14 cellular contexts compared by ENCODE assay signal in genomic region chr22:49228431-49229037, GRCh38.
"Had no signal": no experiment of that assay in that cellular context is flagged by ENCODE, and none has a peak within 500 bp of the region (broad histone marks: within the 10 kb centered on the region; RNA-seq: fewer than 3 reads in every experiment).

No MANE protein-coding gene starts in this region.

- H3K9me3 Mint-ChIP-seq: activated CD8-positive, alpha-beta T cell treated with anti-CD3 and anti-CD28 coated beads for 36 hours; activated naive CD4-positive, alpha-beta T cell treated with anti-CD3 and anti-CD28 coated beads for 36 hours; activated T-cell treated with anti-CD3 and anti-CD28 coated beads, Interleukin-2, amount 50 U/mL, for 4 hours; stimulated activated effector memory CD8-positive, alpha-beta T cell treated with anti-CD3 and anti-CD28 coated beads, Interleukin-12 subunit alpha, Interleukin-12 subunit beta, amount 100 ng/mL, for 72 hours; T-helper 2 cell treated with Interferon-gamma antibody and Interleukin-4, amounts not matched to agents 5 μg/mL and 100 μg/mL, for 36 hours had no signal

- H3K4me3 Mint-ChIP-seq: activated CD8-positive, alpha-beta T cell treated with anti-CD3 and anti-CD28 coated beads for 36 hours; activated naive CD4-positive, alpha-beta T cell treated with anti-CD3 and anti-CD28 coated beads for 36 hours; activated T-cell treated with anti-CD3 and anti-CD28 coated beads, Interleukin-2, amount 50 U/mL, for 4 hours; stimulated activated effector memory CD8-positive, alpha-beta T cell treated with anti-CD3 and anti-CD28 coated beads, Interleukin-12 subunit alpha, Interleukin-12 subunit beta, amount 100 ng/mL, for 72 hours; T-helper 2 cell treated with Interferon-gamma antibody and Interleukin-4, amounts not matched to agents 5 μg/mL and 100 μg/mL, for 36 hours had no signal

- H3K4me1 ChIP-seq: body of pancreas, psoas muscle, right lobe of liver had no signal

- H3K4me1 Mint-ChIP-seq: stimulated activated effector memory CD8-positive, alpha-beta T cell treated with anti-CD3 and anti-CD28 coated beads, Interleukin-12 subunit alpha, Interleukin-12 subunit beta, amount 100 ng/mL, for 72 hours had no signal

- ATAC-seq: activated CD8-positive, alpha-beta T cell treated with anti-CD3 and anti-CD28 coated beads for 36 hours; activated T-cell treated with anti-CD3 and anti-CD28 coated beads, Interleukin-2, amount 50 U/mL, for 4 hours; body of pancreas; psoas muscle; right lobe of liver; stimulated activated effector memory CD8-positive, alpha-beta T cell treated with anti-CD3 and anti-CD28 coated beads, Interleukin-12 subunit alpha, Interleukin-12 subunit beta, amount 100 ng/mL, for 72 hours had no signal

- H3K9me3 ChIP-seq: body of pancreas, psoas muscle, right lobe of liver had no signal

- H3K27ac Mint-ChIP-seq: activated CD8-positive, alpha-beta T cell treated with anti-CD3 and anti-CD28 coated beads for 36 hours; activated naive CD4-positive, alpha-beta T cell treated with anti-CD3 and anti-CD28 coated beads for 36 hours; stimulated activated effector memory CD8-positive, alpha-beta T cell treated with anti-CD3 and anti-CD28 coated beads, Interleukin-12 subunit alpha, Interleukin-12 subunit beta, amount 100 ng/mL, for 72 hours; T-helper 2 cell treated with Interferon-gamma antibody and Interleukin-4, amounts not matched to agents 5 μg/mL and 100 μg/mL, for 36 hours had no signal

- DNase-seq: activated CD4-positive, alpha-beta T cell treated with anti-CD3 and anti-CD28 coated beads for 4 hours; activated CD8-positive, alpha-beta T cell treated with anti-CD3 and anti-CD28 coated beads for 36 hours; activated naive CD4-positive, alpha-beta T cell treated with anti-CD3 and anti-CD28 coated beads for 36 hours; activated T-cell treated with anti-CD3 and anti-CD28 coated beads, Interleukin-2, amount 50 U/mL, for 4 hours; body of pancreas; erythroblast; hypothalamus; occipital lobe; psoas muscle; stimulated activated CD4-positive, alpha-beta T cell treated with anti-CD3 and anti-CD28 coated beads, Interleukin-4, amount 100 ng/mL, for 24 hours had no signal

- H3K27me3 ChIP-seq: body of pancreas, right lobe of liver had no signal

- H3K36me3 Mint-ChIP-seq: stimulated activated effector memory CD8-positive, alpha-beta T cell treated with anti-CD3 and anti-CD28 coated beads, Interleukin-12 subunit alpha, Interleukin-12 subunit beta, amount 100 ng/mL, for 72 hours had no signal

- H3K36me3 ChIP-seq: right lobe of liver had no signal

- H3K4me3 ChIP-seq: body of pancreas, dorsolateral prefrontal cortex, psoas muscle, right lobe of liver had no signal

- H3K27me3 Mint-ChIP-seq: activated CD8-positive, alpha-beta T cell treated with anti-CD3 and anti-CD28 coated beads for 36 hours had no signal

- H3K27ac ChIP-seq: body of pancreas, dorsolateral prefrontal cortex, psoas muscle, right lobe of liver had no signal
